In the genomic region with DNA sequence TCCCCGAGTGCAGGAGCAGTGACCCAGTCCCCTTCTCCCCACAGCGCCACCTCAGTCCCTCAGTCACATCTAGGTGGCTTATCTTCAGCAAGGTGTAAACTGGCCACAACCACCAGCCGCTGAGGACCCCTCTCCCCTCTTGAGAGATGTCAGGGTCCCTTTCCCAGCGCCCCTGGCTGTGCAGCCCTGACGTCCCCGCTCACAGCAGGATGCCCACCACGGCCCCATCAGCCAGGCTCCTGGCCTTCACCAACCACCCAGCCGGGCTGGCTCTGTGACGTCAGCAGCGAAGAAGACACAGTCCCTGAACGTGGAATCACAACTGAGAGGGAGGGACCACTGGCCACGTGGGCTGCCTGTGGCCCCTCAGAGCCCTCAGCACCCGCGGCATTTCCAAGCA, we compare ENCODE assay signal across 17 cellular contexts.
"Had no signal": no experiment of that assay in that cellular context is flagged by ENCODE, and none has a peak within 500 bp of the region (broad histone marks: within the 10 kb centered on the region; RNA-seq: fewer than 3 reads in every experiment).

No MANE protein-coding gene starts in this region.

- H3K27me3 ChIP-seq: thyroid gland, uterus had no signal

- H3K36me3 Mint-ChIP-seq: naive thymus-derived CD4-positive, alpha-beta T cell had no signal

- H3K9me3 Mint-ChIP-seq: activated CD4-positive, alpha-beta T cell treated with anti-CD3 and anti-CD28 coated beads, Interleukin-2, amount 10 ng/mL, durations not matched to agents 24 days and 14 days; activated T-helper 17 cell treated with anti-CD3 and anti-CD28 coated beads, Interleukin-2, amount 50 U/mL, for 72 hours; naive thymus-derived CD4-positive, alpha-beta T cell had no signal

- H3K4me1 Mint-ChIP-seq: activated CD4-positive, alpha-beta T cell treated with anti-CD3 and anti-CD28 coated beads, Interleukin-2, amount 10 ng/mL, durations not matched to agents 24 days and 14 days; activated T-helper 17 cell treated with anti-CD3 and anti-CD28 coated beads, Interleukin-2, amount 50 U/mL, for 72 hours had no signal

- H3K4me3 ChIP-seq: cardiac muscle cell, gastrocnemius medialis, mucosa of descending colon, thyroid gland, uterus had no signal

- H3K4me1 ChIP-seq: gastrocnemius medialis, thyroid gland, uterus had no signal

- DNase-seq: activated CD4-positive, alpha-beta T cell treated with anti-CD3 and anti-CD28 coated beads, Interleukin-2, amount 10 ng/mL, durations not matched to agents 24 days and 14 days; activated CD4-positive, CD25-positive, alpha-beta regulatory T cell; activated CD8-positive, alpha-beta memory T cell treated with anti-CD3 and anti-CD28 coated beads, Interleukin-2, amount 50 U/mL, for 48 hours; activated CD8-positive, alpha-beta T cell treated with anti-CD3 and anti-CD28 coated beads, Interleukin-2, amount 10 ng/mL, durations not matched to agents 7 days and 5 days; activated naive CD4-positive, alpha-beta T cell treated with anti-CD3 and anti-CD28 coated beads, Interleukin-2, amount 50 U/mL, for 16 hours; erythroblast; gastrocnemius medialis; mucosa of descending colon; naive thymus-derived CD4-positive, alpha-beta T cell; occipital lobe; stimulated activated CD4-positive, alpha-beta T cell treated with anti-CD3 and anti-CD28 coated beads, Interleukin-12 subunit alpha, Interleukin-12 subunit beta, amount 100 ng/mL, for 4 hours; stimulated activated CD4-positive, alpha-beta T cell treated with anti-CD3 and anti-CD28 coated beads, Interleukin-2, amount 100 ng/mL, for 24 hours; thyroid gland; uterus had no signal

- H3K9me3 ChIP-seq: gastrocnemius medialis, mucosa of descending colon, thyroid gland, uterus had no signal

- H3K36me3 ChIP-seq: cardiac muscle cell, gastrocnemius medialis, thyroid gland, uterus had no signal

- ATAC-seq: activated CD8-positive, alpha-beta T cell treated with anti-CD3 and anti-CD28 coated beads, Interleukin-2, amount 10 ng/mL, durations not matched to agents 7 days and 5 days; activated T-helper 17 cell treated with anti-CD3 and anti-CD28 coated beads, Interleukin-2, amount 50 U/mL, for 72 hours; gastrocnemius medialis; left colon; mucosa of descending colon; naive thymus-derived CD4-positive, alpha-beta T cell had no signal

- H3K27ac ChIP-seq: cardiac muscle cell, gastrocnemius medialis, thyroid gland, uterus had no signal

- H3K4me3 Mint-ChIP-seq: activated CD4-positive, alpha-beta T cell treated with anti-CD3 and anti-CD28 coated beads, Interleukin-2, amount 10 ng/mL, durations not matched to agents 24 days and 14 days; activated CD8-positive, alpha-beta T cell treated with anti-CD3 and anti-CD28 coated beads, Interleukin-2, amount 10 ng/mL, durations not matched to agents 7 days and 5 days; activated T-helper 17 cell treated with anti-CD3 and anti-CD28 coated beads, Interleukin-2, amount 50 U/mL, for 72 hours; naive thymus-derived CD4-positive, alpha-beta T cell had no signal

- H3K27ac Mint-ChIP-seq: activated CD4-positive, alpha-beta T cell treated with anti-CD3 and anti-CD28 coated beads, Interleukin-2, amount 10 ng/mL, durations not matched to agents 24 days and 14 days; activated CD8-positive, alpha-beta T cell treated with anti-CD3 and anti-CD28 coated beads, Interleukin-2, amount 10 ng/mL, durations not matched to agents 7 days and 5 days; activated T-helper 17 cell treated with anti-CD3 and anti-CD28 coated beads, Interleukin-2, amount 50 U/mL, for 72 hours; naive thymus-derived CD4-positive, alpha-beta T cell had no signal
